11 cellular contexts compared by ENCODE assay signal in the genomic region with DNA sequence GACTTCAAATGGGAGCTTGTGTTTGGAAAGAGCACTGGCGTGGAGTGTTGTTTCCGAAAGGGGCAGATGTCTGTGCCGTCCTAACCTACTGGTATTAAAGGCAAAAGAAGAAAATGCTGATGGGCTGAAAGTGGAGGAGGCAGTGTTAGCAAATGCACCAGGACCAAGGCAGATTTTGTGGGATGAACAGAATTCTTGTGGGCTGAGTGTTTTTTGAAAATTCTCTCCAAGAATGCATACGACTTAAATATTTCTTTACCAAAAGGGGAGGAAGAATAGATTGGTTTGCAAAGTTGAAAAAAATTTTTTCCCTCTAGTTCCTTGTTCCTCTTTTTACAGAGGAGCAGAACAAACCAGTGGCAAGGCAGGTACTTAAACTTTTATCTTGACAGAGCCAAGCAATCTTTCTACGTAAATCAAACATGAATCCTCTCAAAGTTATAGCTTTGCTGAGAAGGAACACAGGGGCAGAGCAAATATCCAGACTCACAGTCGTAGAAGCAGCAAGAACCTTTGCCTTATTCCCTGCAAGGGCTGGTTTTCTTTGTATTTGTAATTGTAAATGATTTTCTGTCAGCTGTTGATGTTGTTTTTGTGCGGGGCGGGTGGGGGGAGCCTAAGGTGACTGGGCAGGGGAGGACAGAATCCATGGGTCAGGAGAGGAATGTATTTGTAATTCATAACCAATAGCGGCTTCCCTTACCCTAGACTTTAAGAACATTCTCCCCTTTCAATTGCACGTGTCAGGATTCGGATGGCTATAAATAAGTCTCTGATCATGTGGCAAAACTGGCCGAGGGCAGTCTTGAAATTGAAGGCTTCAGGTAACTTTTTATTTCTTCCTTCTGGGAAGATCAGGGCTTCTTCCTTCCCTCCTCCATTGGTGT. TPM values are rescaled to one million over a fixed set of nuclear protein-coding genes. Genes with fewer than 3 reads are reported as not detected.
DNase-seq lines count a peak whose midpoint lies in the region; ATAC-seq, FAIRE-seq and TF ChIP-seq lines count a peak whose summit lies in the region.
"Had no signal": no experiment of that assay in that cellular context is flagged by ENCODE, and none has a peak within 500 bp of the region (broad histone marks: within the 10 kb centered on the region; RNA-seq: fewer than 3 reads in every experiment).

No MANE protein-coding gene starts in this region.

- H2BK15ac ChIP-seq in mesenchymal stem cell (ENCODE audit: low read depth, poor library complexity, severe bottlenecking) = no peak overlapping the region

- H4K91ac ChIP-seq in mesenchymal stem cell (ENCODE audit: low read length) = no peak overlapping the region

- peak; percentile 87 for FAIRE-seq in astrocyte (lab: Jason Lieb, UNC)

- no peak overlapping the region for H4K8ac ChIP-seq in mesenchymal stem cell (ENCODE audit: low read length)

- H3K27me3 ChIP-seq in BJ (ENCODE audit: control insufficient read depth, insufficient read depth, low read length) (no peaks in the 10 kb centered on the region), astrocyte (ENCODE audit: insufficient read depth, low read length) (no peaks in the 10 kb centered on the region), mesenchymal stem cell (ENCODE audit: control insufficient read depth in 1 of 2, insufficient read depth in 1 of 2, low read length in 2 of 2) (no peaks in the 10 kb centered on the region)

- no peaks in the 10 kb centered on the region for H3K36me3 Mint-ChIP-seq in astrocyte (ENCODE audit: low read depth, unreplicated experiment)

- H2AFZ ChIP-seq in astrocyte (ENCODE audit: low read depth, low read length) (no peak overlapping the region), mesenchymal stem cell (ENCODE audit: low read depth, low read length) (no peak overlapping the region)

- H3K36me3 ChIP-seq in BJ (ENCODE audit: control insufficient read depth, insufficient read depth, low read length) (no peaks in the 10 kb centered on the region), astrocyte (ENCODE audit: insufficient read depth, low read length) (no peaks in the 10 kb centered on the region), mesenchymal stem cell (ENCODE audit: control insufficient read depth in 1 of 2, insufficient read depth in 2 of 2, low read depth in 1 of 2, low read length in 2 of 2) (no peaks in the 10 kb centered on the region)

- no peak overlapping the region for H3K23ac ChIP-seq in mesenchymal stem cell (ENCODE audit: low read length in 2 of 2)

- ATAC-seq in GM18858 (IDR thresholded peaks at IDR 0.05; ENCODE audit: unreplicated experiment) = no peak

- POLR2A ChIA-PET in BJ (lab: Charles Lee) = interaction anchor here (0.5 kb wide), 1 partner anchor 51 kb away, joined by 12 read pairs; no protein-coding TSS in a partner anchor

- H3K4me1 ChIP-seq in astrocyte (ENCODE audit: insufficient read depth, low read length) = peaks cover 26% of the 10 kb centered on the region
- peaks cover 16% of the 10 kb centered on the region for H3K4me1 ChIP-seq in mesenchymal stem cell (ENCODE audit: control insufficient read depth, insufficient read depth, low read depth, low read length)

- peak overlapping the region; percentile 96 for H2BK5ac ChIP-seq in mesenchymal stem cell (ENCODE audit: low read depth, low read length, poor library complexity, severe bottlenecking)

- no peak overlapping the region for H2BK120ac ChIP-seq in mesenchymal stem cell (ENCODE audit: low read depth, low read length)

- no peak overlapping the region for H3K14ac ChIP-seq in mesenchymal stem cell (ENCODE audit: low read length in 2 of 2)

- no peaks in the 10 kb centered on the region for H3K27me3 Mint-ChIP-seq in astrocyte (ENCODE audit: low read depth, unreplicated experiment)

- H3K18ac ChIP-seq in mesenchymal stem cell (ENCODE audit: low read depth in 1 of 2, low read length in 2 of 2) = peak overlapping the region; percentile 32 to 77

- H3K4me1 Mint-ChIP-seq in astrocyte (ENCODE audit: low read depth, unreplicated experiment) = peaks cover 26% of the 10 kb centered on the region

- H2BK12ac ChIP-seq in mesenchymal stem cell (ENCODE audit: low read length in 2 of 2) = peak overlapping the region in 1 of 2 experiments; percentile 42

- H3K27ac ChIP-seq in astrocyte (ENCODE audit: low read depth, low read length) (peak overlapping the region; percentile 99), mesenchymal stem cell (ENCODE audit: low read length, poor library complexity, severe bottlenecking) (peak overlapping the region; percentile 99)

- peak; percentile 82 for DNase-seq in BJ (ENCODE audit: low read depth)
- DNase-seq in KBM-7 = peak; percentile 42
- DNase-seq in astrocyte (ENCODE audit: low read depth) = peak; percentile 95
- peak; percentile 88 for DNase-seq in mesenchymal stem cell
- DNase-seq in activated naive CD4-positive, alpha-beta T cell (lab: John Stamatoyannopoulos, UW) = no peak
- no peak for DNase-seq in stimulated activated CD4-positive, alpha-beta T cell treated with anti-CD3 and anti-CD28 coated beads, Interleukin-4, amount 100 ng/mL, for 4 hours
- DNase-seq in central memory CD4-positive, alpha-beta T cell = no peak
- DNase-seq: activated naive CD4-positive, alpha-beta T cell treated with anti-CD3 and anti-CD28 coated beads for 36 hours; NCI-H1092 had no signal

- WGBS in mesenchymal stem cell = 32% methylated on average over 8 of the region's 12 CpGs

- no peaks in the 10 kb centered on the region for H3K9me3 Mint-ChIP-seq in astrocyte (ENCODE audit: unreplicated experiment)
- H3K9me3 Mint-ChIP-seq: activated naive CD4-positive, alpha-beta T cell treated with anti-CD3 and anti-CD28 coated beads for 36 hours had no signal

- no peaks in the 10 kb centered on the region for H3K79me2 ChIP-seq in astrocyte (ENCODE audit: insufficient read depth, low read length)

- H3K4ac ChIP-seq in mesenchymal stem cell (ENCODE audit: low read depth in 1 of 2, low read length in 2 of 2) = no peak overlapping the region

- peak overlapping the region; percentile 82 for H3K4me2 ChIP-seq in astrocyte (ENCODE audit: low read length)
- H3K4me2 ChIP-seq in mesenchymal stem cell (ENCODE audit: low read length, poor library complexity, severe bottlenecking) = peak overlapping the region; percentile 49

- TF ChIP-seq CTCF in BJ (IDR thresholded peaks at IDR 0.05; ENCODE audit: insufficient read depth, low read depth, low read length) = no peak
- TF ChIP-seq CTCF in astrocyte (IDR thresholded peaks at IDR 0.05; ENCODE audit: insufficient read depth, low read depth, low read length) = no peak

- no peaks in the 10 kb centered on the region for H3K79me1 ChIP-seq in mesenchymal stem cell (replicated peaks; ENCODE audit: low read length, poor library complexity, severe bottlenecking)

- no peak overlapping the region for H3K4me3 ChIP-seq in BJ (ENCODE audit: low read depth, low read length)
- peak overlapping the region; percentile 38 for H3K4me3 ChIP-seq in astrocyte (ENCODE audit: insufficient read depth, low read depth, low read length)
- no peak overlapping the region for H3K4me3 ChIP-seq in mesenchymal stem cell (ENCODE audit: insufficient read depth in 1 of 2, low read depth in 1 of 2, low read length in 2 of 2)

- peak overlapping the region; percentile 54 for H3K4me3 Mint-ChIP-seq in astrocyte (ENCODE audit: unreplicated experiment)
- H3K4me3 Mint-ChIP-seq: activated naive CD4-positive, alpha-beta T cell treated with anti-CD3 and anti-CD28 coated beads for 36 hours had no signal

- H3K9ac ChIP-seq in astrocyte (ENCODE audit: low read length) (peak overlapping the region; percentile 91), mesenchymal stem cell (ENCODE audit: low read length) (peak overlapping the region; percentile 51)

- H3K27ac Mint-ChIP-seq in astrocyte (ENCODE audit: unreplicated experiment) = peak overlapping the region; percentile 98
- H3K27ac Mint-ChIP-seq: activated naive CD4-positive, alpha-beta T cell treated with anti-CD3 and anti-CD28 coated beads for 36 hours had no signal

- in situ Hi-C loops in KBM-7 (cut with MboI; ENCODE audit: low pct_unique_long_range_greater_than_20kb, low sequenced_read_pairs) = no loop called here

- H3K9me3 ChIP-seq in astrocyte (ENCODE audit: insufficient read depth, low read depth, low read length) = no peaks in the 10 kb centered on the region
- no peaks in the 10 kb centered on the region for H3K9me3 ChIP-seq in mesenchymal stem cell (ENCODE audit: control insufficient read depth, low read length)

- H4K20me1 ChIP-seq in astrocyte (ENCODE audit: insufficient read depth, low read length) = no peaks in the 10 kb centered on the region

- CTCF ChIA-PET in BJ (lab: Yijun Ruan, JAX) = no interaction called here

- peak overlapping the region; percentile 65 for H2AK5ac ChIP-seq in mesenchymal stem cell (ENCODE audit: low read length, severe bottlenecking)

RNA-seq across cellular contexts. Expression of a gene that starts 16.6 kb away (rescaled TPM):
- 0.43 TPM in 2 replicates for polyA plus RNA-seq in BJ (2011; rRNA removed)
- 0.41 and 0.90 TPM in 2 replicates for polyA minus RNA-seq in BJ (2011; rRNA and poly(A)+ RNA removed)
- total RNA-seq in astrocyte = not detected in 2 replicates
- polyA plus RNA-seq in mesenchymal stem cell (2013, experiment 1 of 2) = 0.04 TPM
- polyA plus RNA-seq in mesenchymal stem cell (2013, experiment 2 of 2) = 0.21 TPM
- total RNA-seq: activated naive CD4-positive, alpha-beta T cell treated with anti-CD3 and anti-CD28 coated beads for 36 hours; G401 had no signal

Comparison
In these comparisons a context has a peak if more than half of its experiments do, and no peak if none do; other contexts are left out.
1. DNase-seq: peak in BJ (single experiment), KBM-7 (single experiment), astrocyte (single experiment) and mesenchymal stem cell (single experiment); none in activated naive CD4-positive, alpha-beta T cell (0 of 4), stimulated activated CD4-positive, alpha-beta T cell treated with anti-CD3 and anti-CD28 coated beads, Interleukin-4, amount 100 ng/mL, for 4 hours (0 of 2) and central memory CD4-positive, alpha-beta T cell (single experiment).